Comparison of ENCODE assay signal across 11 cellular contexts in the genomic region with DNA sequence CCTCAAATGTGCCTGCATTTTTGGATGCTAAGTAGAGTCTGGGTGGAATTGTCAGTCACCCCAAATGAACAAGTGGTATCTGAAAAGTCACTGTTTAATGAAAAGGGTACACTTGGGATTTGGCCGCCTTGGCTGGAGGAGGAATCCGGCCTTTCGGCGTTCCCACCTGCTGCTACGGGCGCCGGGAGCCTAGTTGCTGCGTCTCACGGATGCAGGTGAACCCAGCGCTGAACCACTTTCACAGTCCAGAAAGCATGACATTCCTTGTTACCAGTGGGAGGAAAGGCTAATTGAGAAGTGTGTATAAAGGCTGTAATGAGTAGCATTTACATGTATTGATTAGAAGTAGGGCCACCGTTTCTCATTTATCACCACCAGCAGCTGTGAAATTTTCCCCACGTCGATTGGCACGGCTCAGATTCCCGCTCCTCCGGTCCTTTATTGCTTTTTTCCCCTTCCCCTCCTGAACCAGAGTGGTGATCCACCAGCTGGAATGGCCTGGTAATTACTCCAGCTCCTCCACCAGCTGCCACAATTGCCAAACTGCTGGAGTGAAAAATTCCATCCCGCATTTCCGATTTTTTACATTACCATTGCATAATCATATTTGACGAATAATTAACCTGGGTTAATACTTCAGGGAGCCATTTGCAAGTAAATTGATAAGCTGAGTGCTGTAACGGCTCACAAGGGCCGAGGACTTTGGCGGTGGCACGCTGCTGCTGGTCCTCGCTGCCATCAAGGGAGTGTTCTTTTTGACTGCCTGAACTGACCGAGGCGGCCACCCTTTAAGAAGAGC.
A peak's percentile ranks its signal among the peaks of the same experiment; 100 is the strongest.
DNase-seq lines count a peak whose midpoint lies in the region; ATAC-seq, FAIRE-seq and TF ChIP-seq lines count a peak whose summit lies in the region.
"Had no signal": no experiment of that assay in that cellular context is flagged by ENCODE, and none has a peak within 500 bp of the region (broad histone marks: within the 10 kb centered on the region; RNA-seq: fewer than 3 reads in every experiment).

No MANE protein-coding gene starts in this region.

- no peaks in the 10 kb centered on the region for H3K4me1 ChIP-seq in astrocyte (ENCODE audit: insufficient read depth, low read length)
- peaks cover 0 to 9% of the 10 kb centered on the region in 2 donors for H3K4me1 ChIP-seq in neuronal stem cell (ENCODE audit: control insufficient read depth in 2 of 2, insufficient read depth in 1 of 2, low read depth in 1 of 2, low read length in 2 of 2)
- no peaks in the 10 kb centered on the region for H3K4me1 ChIP-seq in right cardiac atrium (ENCODE audit: control insufficient read depth, insufficient read depth, low read length)

- no peaks in the 10 kb centered on the region for H4K20me1 ChIP-seq in astrocyte (ENCODE audit: insufficient read depth, low read length)

- H3K27ac ChIP-seq in astrocyte (ENCODE audit: low read depth, low read length) (no peak overlapping the region), neuronal stem cell (replicated peaks; ENCODE audit: low read length) (no peak overlapping the region), right cardiac atrium (ENCODE audit: low read length) (no peak overlapping the region)

- H3K27me3 ChIP-seq in astrocyte (ENCODE audit: insufficient read depth, low read length) (no peaks in the 10 kb centered on the region), neuronal stem cell (ENCODE audit: control insufficient read depth in 3 of 3, insufficient read depth in 3 of 3, low read depth in 1 of 3, low read length in 3 of 3) (no peaks in the 10 kb centered on the region), right cardiac atrium (ENCODE audit: control insufficient read depth, insufficient read depth) (no peaks in the 10 kb centered on the region)

- no peaks in the 10 kb centered on the region for H3K79me1 ChIP-seq in neuronal stem cell (ENCODE audit: low read depth, low read length)

- no peak overlapping the region for H2BK12ac ChIP-seq in neuronal stem cell (ENCODE audit: low read length)

- intact Hi-C loops in right cardiac atrium (cut with DNase I): no loop called here

- no peaks in the 10 kb centered on the region for H3K36me3 Mint-ChIP-seq in astrocyte (ENCODE audit: low read depth, unreplicated experiment)

- H3K4me2 ChIP-seq in astrocyte (ENCODE audit: low read length) (peak overlapping the region; percentile 28), neuronal stem cell (ENCODE audit: insufficient read depth, low read length, poor library complexity, severe bottlenecking) (no peak overlapping the region)

- H2BK120ac ChIP-seq in neuronal stem cell (ENCODE audit: low read depth, low read length): no peak overlapping the region

- no peak overlapping the region for H4K91ac ChIP-seq in neuronal stem cell (ENCODE audit: low read depth, low read length, poor library complexity)

- ATAC-seq in right cardiac atrium (no peak), GM19023 (IDR thresholded peaks at IDR 0.05; ENCODE audit: unreplicated experiment) (no peak)

- DNase-seq in DMS79 treated with DMSO at 0.1 percent for 48 hours (lab: John Stamatoyannopoulos, UW) (peak; percentile 90), NCI-H2029 treated with DMSO at 0.1 percent for 48 hours (lab: John Stamatoyannopoulos, UW) (peak; percentile 71), astrocyte (ENCODE audit: low read depth) (no peak), neuronal stem cell (ENCODE audit: low spot score) (no peak), right cardiac atrium (no peak), GM19238 (ENCODE audit: insufficient read length, low spot score) (no peak), pons (ENCODE audit: low spot score) (no peak)
- DNase-seq: hippocampal formation, SHP77 had no signal

- no peak overlapping the region for H4K8ac ChIP-seq in neuronal stem cell (ENCODE audit: low read depth, low read length)

- no peak overlapping the region for H3K4me3 Mint-ChIP-seq in astrocyte (ENCODE audit: unreplicated experiment)

- no peaks in the 10 kb centered on the region for H3K79me2 ChIP-seq in astrocyte (ENCODE audit: insufficient read depth, low read length)

- no peak overlapping the region for H2BK15ac ChIP-seq in neuronal stem cell (ENCODE audit: low read length)

- H3K4me3 ChIP-seq in astrocyte (ENCODE audit: insufficient read depth, low read depth, low read length) (no peak overlapping the region), neuronal stem cell (ENCODE audit: low read length in 2 of 2) (no peak overlapping the region), right cardiac atrium (ENCODE audit: low read length) (no peak overlapping the region)

- H3K9ac ChIP-seq in astrocyte (ENCODE audit: low read length): no peak overlapping the region
- no peak overlapping the region for H3K9ac ChIP-seq in neuronal stem cell (ENCODE audit: low read depth, low read length, poor library complexity)

- no peak overlapping the region for H3K27ac Mint-ChIP-seq in astrocyte (ENCODE audit: unreplicated experiment)

- no CpG with 5 or more reads among the region's 26 CpGs for WGBS in neuronal stem cell (ENCODE audit: extremely low coverage in 2 of 2, insufficient read length in 2 of 2, insufficient replicate concordance in 1 of 2), 2 donors
- WGBS in right cardiac atrium: 73% methylated on average over 26 of the region's 26 CpGs

- no peaks in the 10 kb centered on the region for H3K9me3 Mint-ChIP-seq in astrocyte (ENCODE audit: unreplicated experiment)

- TF ChIP-seq CTCF in astrocyte (IDR thresholded peaks at IDR 0.05; ENCODE audit: insufficient read depth, low read depth, low read length): no peak

- FAIRE-seq in astrocyte (lab: Jason Lieb, UNC): no peak
- FAIRE-seq: colon had no signal

- H2AFZ ChIP-seq in astrocyte (ENCODE audit: low read depth, low read length) (peak overlapping the region; percentile 23), neuronal stem cell (ENCODE audit: low read length) (no peak overlapping the region)

- H3K9me3 ChIP-seq in astrocyte (ENCODE audit: insufficient read depth, low read depth, low read length) (no peaks in the 10 kb centered on the region), neuronal stem cell (replicated peaks in 1 of 2; ENCODE audit: control insufficient read depth in 2 of 2, insufficient read depth in 1 of 2, low read depth in 1 of 2, low read length in 2 of 2) (no peaks in the 10 kb centered on the region), right cardiac atrium (ENCODE audit: control insufficient read depth, low read length) (no peaks in the 10 kb centered on the region)

- no peak overlapping the region for H3K14ac ChIP-seq in neuronal stem cell (ENCODE audit: low read length)

- H3K27me3 Mint-ChIP-seq in astrocyte (ENCODE audit: low read depth, unreplicated experiment): peaks cover 6% of the 10 kb centered on the region

- no peak overlapping the region for H2BK5ac ChIP-seq in neuronal stem cell (ENCODE audit: low read length)

- H3K4me1 Mint-ChIP-seq in astrocyte (ENCODE audit: low read depth, unreplicated experiment): no peaks in the 10 kb centered on the region

- no peak overlapping the region for H3K23ac ChIP-seq in neuronal stem cell (ENCODE audit: low read depth, low read length, poor library complexity)

- peak overlapping the region; percentile 29 for H3K18ac ChIP-seq in neuronal stem cell (ENCODE audit: low read length)

- no peaks in the 10 kb centered on the region for H3K36me3 ChIP-seq in astrocyte (ENCODE audit: insufficient read depth, low read length)
- no peaks in the 10 kb centered on the region for H3K36me3 ChIP-seq in neuronal stem cell (replicated peaks in 1 of 2; ENCODE audit: control insufficient read depth in 2 of 2, insufficient read depth in 2 of 2, low read length in 2 of 2)

- no peak overlapping the region for H3K4ac ChIP-seq in neuronal stem cell (ENCODE audit: low read length)

- no peak overlapping the region for H2AK5ac ChIP-seq in neuronal stem cell (ENCODE audit: low read depth, low read length)

Comparison
In these comparisons a context has a peak if more than half of its experiments do, and no peak if none do; other contexts are left out.
1. DNase-seq: peak in DMS79 treated with DMSO at 0.1 percent for 48 hours (single experiment) and NCI-H2029 treated with DMSO at 0.1 percent for 48 hours (single experiment); none in astrocyte (single experiment), neuronal stem cell (single experiment), right cardiac atrium (0 of 3), GM19238 (single experiment) and pons (single experiment).